10 cellular contexts compared by ENCODE assay signal in the genomic region with DNA sequence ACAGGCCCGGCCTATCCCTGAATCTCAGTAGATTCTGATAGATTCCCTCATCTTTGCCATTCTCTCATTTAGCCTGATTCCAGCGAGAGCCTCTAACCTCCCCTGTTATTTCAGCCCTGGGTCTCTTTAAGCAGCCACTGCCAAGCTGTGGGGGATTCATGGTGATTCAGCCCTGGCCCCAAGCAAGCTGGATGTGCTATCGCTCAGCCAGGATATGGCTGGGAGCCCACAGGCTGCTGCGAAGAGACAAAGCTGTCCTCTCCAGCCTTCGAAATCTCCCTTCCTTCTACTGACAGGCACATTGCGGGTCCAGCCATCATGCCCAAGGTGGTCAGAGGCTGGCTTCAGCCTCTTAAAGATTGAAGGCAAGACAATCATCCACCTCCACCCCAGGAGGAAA.
DNase-seq lines count a peak whose midpoint lies in the region; ATAC-seq and TF ChIP-seq lines count a peak whose summit lies in the region.
"Had no signal": no experiment of that assay in that cellular context is flagged by ENCODE, and none has a peak within 500 bp of the region (broad histone marks: within the 10 kb centered on the region; RNA-seq: fewer than 3 reads in every experiment).

No MANE protein-coding gene starts in this region.

- H3K9me3 Mint-ChIP-seq in brain = peaks cover 0 to 2% (median 0%) of the 10 kb centered on the region in 5 experiments

- H3K27me3 ChIP-seq in hepatocyte = no peaks in the 10 kb centered on the region
- H3K27me3 ChIP-seq: adrenal gland had no signal

- H3K27ac ChIP-seq in hepatocyte = peak overlapping the region; percentile 39
- peak overlapping the region; percentile 45 for H3K27ac ChIP-seq in substantia nigra (ENCODE audit: low read depth, low read length, poor library complexity, severe bottlenecking)
- H3K27ac ChIP-seq: adrenal gland had no signal

- WGBS in hepatocyte (ENCODE audit: low lambda C conversion rate, missing lambda C conversion rate) = 69% methylated on average over 6 of the region's 6 CpGs
- 46 to 47% methylated on average over 6 of the region's 6 CpGs for WGBS in lower leg skin, 2 donors

- no peaks in the 10 kb centered on the region for H3K27me3 Mint-ChIP-seq in brain

- no peak overlapping the region for H2AFZ ChIP-seq in hepatocyte

- H4K20me1 ChIP-seq in hepatocyte (ENCODE audit: insufficient read depth, poor library complexity, severe bottlenecking) = no peaks in the 10 kb centered on the region

- no peak for ATAC-seq in HG03196 (IDR thresholded peaks at IDR 0.05; ENCODE audit: unreplicated experiment)
- ATAC-seq: HepG2 had no signal

- peaks cover 91% of the 10 kb centered on the region for H3K4me1 Mint-ChIP-seq in brain

- peaks cover 43% of the 10 kb centered on the region for H3K4me1 ChIP-seq in hepatocyte (ENCODE audit: insufficient read depth)
- H3K4me1 ChIP-seq: adrenal gland had no signal

- no peaks in the 10 kb centered on the region for H3K36me3 Mint-ChIP-seq in brain

- intact Hi-C loops in lower leg skin (cut with DNase I; ENCODE audit: low total_unique reads) = no loop called here

- no peaks in the 10 kb centered on the region for H3K36me3 ChIP-seq in hepatocyte (replicated peaks; ENCODE audit: insufficient read depth, low read depth)
- H3K36me3 ChIP-seq: adrenal gland had no signal

- H3K4me3 ChIP-seq in hepatocyte (no peak overlapping the region), lower leg skin (ENCODE audit: low read depth, poor library complexity, severe bottlenecking) (no peak overlapping the region)
- H3K4me3 ChIP-seq: adrenal gland had no signal

- TF ChIP-seq CTCF in brain (conservative IDR thresholded peaks at IDR 0.05) (no peak), hepatocyte (IDR thresholded peaks at IDR 0.05; ENCODE audit: poor library complexity) (no peak), lower leg skin (IDR thresholded peaks at IDR 0.05) (no peak)

- peak overlapping the region; percentile 34 for H3K4me2 ChIP-seq in hepatocyte

- H3K4me3 Mint-ChIP-seq in brain = peak overlapping the region in 4 of 5 experiments; percentile 17 to 81 (median 72)

- TF ChIP-seq POLR2A in lower leg skin (IDR thresholded peaks at IDR 0.05) = no peak

- DNase-seq in LHCN-M2 (ENCODE audit: low read depth) = peak; percentile 48
- DNase-seq in hepatocyte (ENCODE audit: low spot score) = peak; percentile 38
- DNase-seq in substantia nigra (lab: John Stamatoyannopoulos, UW) = peak in 15 of 49 donors; percentile 10 to 54 (median 36)
- no peak for DNase-seq in lower leg skin (ENCODE audit: low spot score in 2 of 2)
- DNase-seq in effector CD8-positive, alpha-beta T cell (lab: John Stamatoyannopoulos, UW) = no peak
- no peak for DNase-seq in GM19238 (ENCODE audit: insufficient read length, low spot score)

- H3K27ac Mint-ChIP-seq in brain = peak overlapping the region; percentile 89 to 99 (median 98)

- peaks cover 73% of the 10 kb centered on the region for H3K79me2 ChIP-seq in hepatocyte

- no peaks in the 10 kb centered on the region for H3K9me2 ChIP-seq in hepatocyte (replicated peaks; ENCODE audit: insufficient read depth)

- H3K9me3 ChIP-seq in hepatocyte (ENCODE audit: low read depth) = no peaks in the 10 kb centered on the region
- H3K9me3 ChIP-seq: adrenal gland had no signal

Comparison
In these comparisons a context has a peak if more than half of its experiments do, and no peak if none do; other contexts are left out.
1. DNase-seq: peak in LHCN-M2 (single experiment) and hepatocyte (single experiment); none in lower leg skin (0 of 2), effector CD8-positive, alpha-beta T cell (single experiment) and GM19238 (single experiment).